Comparison of ENCODE assay signal across 1 cellular context in genomic region chr1:67632811-67633478, GRCh38.
TF ChIP-seq lines count a peak whose summit lies in the region.

No MANE protein-coding gene starts in this region.

TF ChIP-seq in K562, 482 proteins besides CTCF, POLR2A, EP300 and RAD21:
- TF ChIP-seq ETV5 (CRISPR knock-in tag; IDR thresholded peaks at IDR 0.05; ENCODE audit: low read depth), result no peak
- no peak for TF ChIP-seq THRB (CRISPR knock-in tag; conservative IDR thresholded peaks at IDR 0.05)
- no peak for TF ChIP-seq CHD2 (IDR thresholded peaks at IDR 0.05; ENCODE audit: low read depth, low read length)
